9 cellular contexts compared by ENCODE assay signal in the genomic region with DNA sequence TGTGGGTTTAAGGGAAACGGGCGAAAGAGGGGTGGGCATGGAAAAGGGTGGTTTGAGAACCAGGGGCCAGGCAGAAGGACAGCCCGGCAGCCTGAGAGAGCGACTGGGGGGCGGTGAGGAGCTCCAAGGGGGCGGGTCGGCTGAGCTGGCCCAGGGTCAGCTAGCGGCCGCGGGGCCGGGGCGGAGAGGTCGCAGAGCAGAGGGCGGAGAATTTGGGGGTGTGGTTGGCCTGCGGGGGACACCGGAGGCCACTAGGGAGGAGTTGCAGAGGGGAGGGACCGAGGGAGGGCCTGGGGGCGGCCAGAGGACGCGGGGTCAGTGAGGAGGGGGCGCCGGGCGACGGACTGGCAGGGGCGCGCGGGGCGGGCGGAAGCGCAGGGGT. TPM values are rescaled to one million over a fixed set of nuclear protein-coding genes. Genes with fewer than 3 reads are reported as not detected.
DNase-seq lines count a peak whose midpoint lies in the region; ATAC-seq and TF ChIP-seq lines count a peak whose summit lies in the region.
"Had no signal": no experiment of that assay in that cellular context is flagged by ENCODE, and none has a peak within 500 bp of the region (broad histone marks: within the 10 kb centered on the region; RNA-seq: fewer than 3 reads in every experiment).

No MANE protein-coding gene starts in this region.

- H3K4me1 ChIP-seq in subcutaneous abdominal adipose tissue (ENCODE audit: control insufficient read depth in 5 of 5, insufficient read depth in 5 of 5, low read length in 5 of 5), result peaks cover 0 to 37% (median 31%) of the 10 kb centered on the region in 5 donors

- H3K36me3 ChIP-seq in kidney epithelial cell (ENCODE audit: control insufficient read depth, insufficient read depth, low read length) (no peaks in the 10 kb centered on the region), subcutaneous abdominal adipose tissue (ENCODE audit: control insufficient read depth in 5 of 5, insufficient read depth in 5 of 5, low read length in 5 of 5) (no peaks in the 10 kb centered on the region)

- no peak for TF ChIP-seq CTCF in brain (conservative IDR thresholded peaks at IDR 0.05)
- no peak for TF ChIP-seq CTCF in kidney epithelial cell (IDR thresholded peaks at IDR 0.05; ENCODE audit: insufficient read depth, low read length, poor library complexity, severe bottlenecking)

- peaks cover 58% of the 10 kb centered on the region for H3K4me1 Mint-ChIP-seq in brain

- H3K36me3 Mint-ChIP-seq in brain, result peaks cover 14% of the 10 kb centered on the region

- H3K9me3 Mint-ChIP-seq in brain, result no peaks in the 10 kb centered on the region

- H3K9me3 ChIP-seq in subcutaneous abdominal adipose tissue (ENCODE audit: control insufficient read depth in 5 of 5, low read length in 5 of 5), result no peaks in the 10 kb centered on the region

- peaks cover 16% of the 10 kb centered on the region for H3K27me3 ChIP-seq in kidney epithelial cell (ENCODE audit: control insufficient read depth, insufficient read depth, low read length)
- H3K27me3 ChIP-seq in subcutaneous abdominal adipose tissue (ENCODE audit: control insufficient read depth in 5 of 5, insufficient read depth in 4 of 5, low read length in 5 of 5), result peaks cover 0 to 9% (median 3%) of the 10 kb centered on the region in 5 donors

- no peak overlapping the region for H3K27ac ChIP-seq in subcutaneous abdominal adipose tissue (ENCODE audit: low read depth, low read length)

- H3K4me3 ChIP-seq in kidney epithelial cell (ENCODE audit: low read depth, low read length) (peak overlapping the region; percentile 42), subcutaneous abdominal adipose tissue (ENCODE audit: low read depth in 1 of 5, low read length in 5 of 5) (peak overlapping the region; percentile 39 to 71 (median 57))

- peak in 2 of 3 experiments; percentile 34 to 35 for DNase-seq in NCI-H1417 (lab: John Stamatoyannopoulos, UW)
- no peak for DNase-seq in NCI-H1417 treated with DMSO at 0.1 percent for 48 hours (lab: John Stamatoyannopoulos, UW)
- no peak for DNase-seq in kidney epithelial cell (ENCODE audit: low read depth)
- no peak for DNase-seq in NCI-H748 (lab: John Stamatoyannopoulos, UW; ENCODE audit: unreplicated experiment)
- no peak for DNase-seq in activated gamma-delta T cell (lab: John Stamatoyannopoulos, UW)
- DNase-seq: NK-92 treated with Interleukin-12 subunit alpha and Interleukin-12 subunit beta, amount 100 ng/mL, for 24 hours had no signal

- H3K27me3 Mint-ChIP-seq in brain, result peaks cover 11% of the 10 kb centered on the region

- H3K4me3 Mint-ChIP-seq in brain, result peak overlapping the region; percentile 82 to 86 (median 83)

- ATAC-seq in GM21723 (IDR thresholded peaks at IDR 0.05; ENCODE audit: unreplicated experiment), result no peak

- peak overlapping the region in 4 of 5 experiments; percentile 57 to 91 (median 79) for H3K27ac Mint-ChIP-seq in brain

- H3K9ac ChIP-seq in subcutaneous abdominal adipose tissue (ENCODE audit: low read length in 5 of 5), result peak overlapping the region in 3 of 5 donors; percentile 21 to 45 (median 32)

RNA-seq across cellular contexts. Expression of a gene that starts 54.7 kb away (rescaled TPM):
- polyA plus RNA-seq in brain (ENCODE audit: insufficient read depth, low read depth, low replicate concordance), result 540 TPM
- 318 and 403 TPM in 2 replicates for total RNA-seq in kidney epithelial cell

Comparison
In these comparisons a context has a peak if more than half of its experiments do, and no peak if none do; other contexts are left out.
1. DNase-seq: peak in NCI-H1417 (2 of 3); none in NCI-H1417 treated with DMSO at 0.1 percent for 48 hours (single experiment), kidney epithelial cell (single experiment), NCI-H748 (single experiment) and activated gamma-delta T cell (single experiment).